ENCODE assay signal across 1 cellular context in genomic region chr1:184483101-184483813, GRCh38.
TF ChIP-seq lines count a peak whose summit lies in the region.

No MANE protein-coding gene starts in this region.

TF ChIP-seq in GM23338, 12 proteins besides CTCF, POLR2A, EP300 and RAD21 (continued from another document):
- TF ChIP-seq, protein P1, sequence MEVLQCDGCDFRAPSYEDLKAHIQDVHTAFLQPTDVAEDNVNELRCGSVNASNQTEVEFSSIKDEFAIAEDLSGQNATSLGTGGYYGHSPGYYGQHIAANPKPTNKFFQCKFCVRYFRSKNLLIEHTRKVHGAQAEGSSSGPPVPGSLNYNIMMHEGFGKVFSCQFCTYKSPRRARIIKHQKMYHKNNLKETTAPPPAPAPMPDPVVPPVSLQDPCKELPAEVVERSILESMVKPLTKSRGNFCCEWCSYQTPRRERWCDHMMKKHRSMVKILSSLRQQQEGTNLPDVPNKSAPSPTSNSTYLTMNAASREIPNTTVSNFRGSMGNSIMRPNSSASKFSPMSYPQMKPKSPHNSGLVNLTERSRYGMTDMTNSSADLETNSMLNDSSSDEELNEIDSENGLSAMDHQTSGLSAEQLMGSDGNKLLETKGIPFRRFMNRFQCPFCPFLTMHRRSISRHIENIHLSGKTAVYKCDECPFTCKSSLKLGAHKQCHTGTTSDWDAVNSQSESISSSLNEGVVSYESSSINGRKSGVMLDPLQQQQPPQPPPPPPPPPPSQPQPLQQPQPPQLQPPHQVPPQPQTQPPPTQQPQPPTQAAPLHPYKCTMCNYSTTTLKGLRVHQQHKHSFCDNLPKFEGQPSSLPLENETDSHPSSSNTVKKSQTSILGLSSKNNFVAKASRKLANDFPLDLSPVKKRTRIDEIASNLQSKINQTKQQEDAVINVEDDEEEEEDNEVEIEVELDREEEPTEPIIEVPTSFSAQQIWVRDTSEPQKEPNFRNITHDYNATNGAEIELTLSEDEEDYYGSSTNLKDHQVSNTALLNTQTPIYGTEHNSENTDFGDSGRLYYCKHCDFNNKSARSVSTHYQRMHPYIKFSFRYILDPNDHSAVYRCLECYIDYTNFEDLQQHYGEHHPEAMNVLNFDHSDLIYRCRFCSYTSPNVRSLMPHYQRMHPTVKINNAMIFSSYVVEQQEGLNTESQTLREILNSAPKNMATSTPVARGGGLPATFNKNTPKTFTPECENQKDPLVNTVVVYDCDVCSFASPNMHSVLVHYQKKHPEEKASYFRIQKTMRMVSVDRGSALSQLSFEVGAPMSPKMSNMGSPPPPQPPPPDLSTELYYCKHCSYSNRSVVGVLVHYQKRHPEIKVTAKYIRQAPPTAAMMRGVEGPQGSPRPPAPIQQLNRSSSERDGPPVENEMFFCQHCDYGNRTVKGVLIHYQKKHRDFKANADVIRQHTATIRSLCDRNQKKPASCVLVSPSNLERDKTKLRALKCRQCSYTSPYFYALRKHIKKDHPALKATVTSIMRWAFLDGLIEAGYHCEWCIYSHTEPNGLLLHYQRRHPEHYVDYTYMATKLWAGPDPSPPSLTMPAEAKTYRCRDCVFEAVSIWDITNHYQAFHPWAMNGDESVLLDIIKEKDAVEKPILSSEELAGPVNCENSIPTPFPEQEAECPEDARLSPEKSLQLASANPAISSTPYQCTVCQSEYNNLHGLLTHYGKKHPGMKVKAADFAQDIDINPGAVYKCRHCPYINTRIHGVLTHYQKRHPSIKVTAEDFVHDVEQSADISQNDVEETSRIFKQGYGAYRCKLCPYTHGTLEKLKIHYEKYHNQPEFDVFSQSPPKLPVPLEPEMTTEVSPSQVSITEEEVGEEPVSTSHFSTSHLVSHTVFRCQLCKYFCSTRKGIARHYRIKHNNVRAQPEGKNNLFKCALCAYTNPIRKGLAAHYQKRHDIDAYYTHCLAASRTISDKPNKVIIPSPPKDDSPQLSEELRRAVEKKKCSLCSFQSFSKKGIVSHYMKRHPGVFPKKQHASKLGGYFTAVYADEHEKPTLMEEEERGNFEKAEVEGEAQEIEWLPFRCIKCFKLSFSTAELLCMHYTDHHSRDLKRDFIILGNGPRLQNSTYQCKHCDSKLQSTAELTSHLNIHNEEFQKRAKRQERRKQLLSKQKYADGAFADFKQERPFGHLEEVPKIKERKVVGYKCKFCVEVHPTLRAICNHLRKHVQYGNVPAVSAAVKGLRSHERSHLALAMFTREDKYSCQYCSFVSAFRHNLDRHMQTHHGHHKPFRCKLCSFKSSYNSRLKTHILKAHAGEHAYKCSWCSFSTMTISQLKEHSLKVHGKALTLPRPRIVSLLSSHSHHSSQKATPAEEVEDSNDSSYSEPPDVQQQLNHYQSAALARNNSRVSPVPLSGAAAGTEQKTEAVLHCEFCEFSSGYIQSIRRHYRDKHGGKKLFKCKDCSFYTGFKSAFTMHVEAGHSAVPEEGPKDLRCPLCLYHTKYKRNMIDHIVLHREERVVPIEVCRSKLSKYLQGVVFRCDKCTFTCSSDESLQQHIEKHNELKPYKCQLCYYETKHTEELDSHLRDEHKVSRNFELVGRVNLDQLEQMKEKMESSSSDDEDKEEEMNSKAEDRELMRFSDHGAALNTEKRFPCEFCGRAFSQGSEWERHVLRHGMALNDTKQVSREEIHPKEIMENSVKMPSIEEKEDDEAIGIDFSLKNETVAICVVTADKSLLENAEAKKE (CRISPR knock-in tag; IDR thresholded peaks at IDR 0.05): no peak
- TF ChIP-seq EZH2phosphoT487 (IDR thresholded peaks at IDR 0.05; ENCODE audit: unreplicated experiment): no peak
